ENCODE assay signal across 8 cellular contexts in the genomic region with DNA sequence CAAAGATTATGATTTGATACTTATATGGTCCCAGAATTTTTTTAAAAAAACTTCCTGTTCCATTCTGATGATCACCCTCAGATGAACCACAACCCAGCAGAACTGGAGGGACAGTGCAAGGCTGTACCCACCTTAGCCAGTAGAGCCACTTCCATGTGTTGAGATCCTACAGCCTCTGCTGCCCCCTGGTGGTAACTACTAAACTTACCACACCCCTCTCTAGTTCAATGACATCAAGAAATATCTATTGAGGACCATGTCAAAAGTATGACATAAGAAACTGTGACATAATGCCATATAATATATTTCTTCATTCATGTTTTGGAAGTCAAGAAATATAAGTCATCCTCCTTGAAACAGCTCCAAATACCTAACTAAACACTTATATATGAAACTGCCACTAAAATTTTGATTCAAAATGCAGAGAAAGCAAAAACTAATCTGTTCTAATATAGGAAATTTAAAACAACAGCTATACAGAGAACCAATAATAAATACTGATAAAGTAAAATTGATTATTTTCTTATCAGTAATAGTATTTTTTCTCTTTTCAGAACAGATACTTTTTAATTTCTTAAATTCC.
A peak's percentile ranks its signal among the peaks of the same experiment; 100 is the strongest.
DNase-seq lines count a peak whose midpoint lies in the region; ATAC-seq and TF ChIP-seq lines count a peak whose summit lies in the region.

No MANE protein-coding gene starts in this region.

- peak; percentile 91 to 93 for TF ChIP-seq RAD21 in liver (IDR thresholded peaks at IDR 0.05)

- no peaks in the 10 kb centered on the region for H3K36me3 Mint-ChIP-seq in CD14-positive monocyte

- intact Hi-C loops in CD14-positive monocyte (cut with micrococcal nuclease): loop anchor here (10.0 kb wide), 4 partner anchors 431 to 779 kb away; no protein-coding TSS in a partner anchor

- peak; percentile 99 for ATAC-seq in HG03196 (IDR thresholded peaks at IDR 0.05; ENCODE audit: unreplicated experiment)

- TF ChIP-seq CTCF in CD14-positive monocyte (IDR thresholded peaks at IDR 0.05) (peak; percentile 87), coronary artery (IDR thresholded peaks at IDR 0.05) (peak; percentile 62), liver (IDR thresholded peaks at IDR 0.05; ENCODE audit: low read depth, low read length, missing input control) (peak; percentile 89)

- H3K4me1 ChIP-seq in liver (ENCODE audit: control insufficient read depth in 4 of 4, insufficient read depth in 4 of 4, low read length in 3 of 4): no peaks in the 10 kb centered on the region

- no peaks in the 10 kb centered on the region for H3K36me3 ChIP-seq in liver (ENCODE audit: control insufficient read depth in 4 of 4, insufficient read depth in 3 of 4, low read depth in 1 of 4, low read length in 3 of 4)

- peaks cover 0 to 1% (median 0%) of the 10 kb centered on the region in 7 donors for H3K9me3 Mint-ChIP-seq in CD14-positive monocyte

- DNase-seq in CD14-positive monocyte (ENCODE audit: low spot score) (peak; percentile 68), GM19238 (ENCODE audit: insufficient read length, low spot score) (peak; percentile 19), NCI-H446 treated with DMSO at 0.1 percent for 48 hours (lab: John Stamatoyannopoulos, UW) (peak; percentile 2), coronary artery (ENCODE audit: low spot score) (peak; percentile 79)
- DNase-seq in activated CD4-positive, alpha-beta T cell treated with anti-CD3 and anti-CD28 coated beads for 4 hours: peak; percentile 59 to 68
- peak; percentile 17 to 42 (median 23) for DNase-seq in stimulated activated CD4-positive, alpha-beta T cell treated with anti-CD3 and anti-CD28 coated beads, TNF-alpha, amount 100 ng/mL, for 4 hours (ENCODE audit: low read depth in 3 of 3)

- no peak overlapping the region for H3K4me3 Mint-ChIP-seq in CD14-positive monocyte

- no peaks in the 10 kb centered on the region for H3K4me1 Mint-ChIP-seq in CD14-positive monocyte

- H3K9ac ChIP-seq in liver (ENCODE audit: low read depth in 1 of 2, low read length in 2 of 2): no peak overlapping the region

- H3K9me3 ChIP-seq in liver (ENCODE audit: control insufficient read depth in 4 of 4, low read length in 3 of 4): no peaks in the 10 kb centered on the region

- H3K27me3 ChIP-seq in liver (ENCODE audit: control insufficient read depth in 4 of 4, insufficient read depth in 4 of 4, low read length in 3 of 4): no peaks in the 10 kb centered on the region

- H3K4me3 ChIP-seq in coronary artery (no peak overlapping the region), liver (ENCODE audit: low read depth in 1 of 3, low read length in 3 of 3) (no peak overlapping the region)

- H3K27ac ChIP-seq in coronary artery (no peak overlapping the region), liver (ENCODE audit: low read depth in 1 of 2, low read length in 2 of 2) (no peak overlapping the region)

- H3K27ac Mint-ChIP-seq in CD14-positive monocyte: no peak overlapping the region

- H3K27me3 Mint-ChIP-seq in CD14-positive monocyte (ENCODE audit: low read depth in 3 of 3): peaks cover 0 to 2% (median 1%) of the 10 kb centered on the region in 3 donors

TF ChIP-seq in liver, 16 proteins besides CTCF, POLR2A, EP300 and RAD21:
- TF ChIP-seq FOXA1 (IDR thresholded peaks at IDR 0.05) (no peak), EGR1 (IDR thresholded peaks at IDR 0.05; ENCODE audit: low read depth in 2 of 2) (no peak), RXRA (IDR thresholded peaks at IDR 0.05) (peak in 1 of 2 donors; percentile 45)

Comparison
In these comparisons a context has a peak if more than half of its experiments do, and no peak if none do; other contexts are left out.
1. DNase-seq: peak in every context shown above with its lines; median percentile 79 in coronary artery; 68 in CD14-positive monocyte; 64 in activated CD4-positive, alpha-beta T cell treated with anti-CD3 and anti-CD28 coated beads for 4 hours; 23 in stimulated activated CD4-positive, alpha-beta T cell treated with anti-CD3 and anti-CD28 coated beads, TNF-alpha, amount 100 ng/mL, for 4 hours; 19 in GM19238; 2 in NCI-H446 treated with DMSO at 0.1 percent for 48 hours.